In the genomic region with DNA sequence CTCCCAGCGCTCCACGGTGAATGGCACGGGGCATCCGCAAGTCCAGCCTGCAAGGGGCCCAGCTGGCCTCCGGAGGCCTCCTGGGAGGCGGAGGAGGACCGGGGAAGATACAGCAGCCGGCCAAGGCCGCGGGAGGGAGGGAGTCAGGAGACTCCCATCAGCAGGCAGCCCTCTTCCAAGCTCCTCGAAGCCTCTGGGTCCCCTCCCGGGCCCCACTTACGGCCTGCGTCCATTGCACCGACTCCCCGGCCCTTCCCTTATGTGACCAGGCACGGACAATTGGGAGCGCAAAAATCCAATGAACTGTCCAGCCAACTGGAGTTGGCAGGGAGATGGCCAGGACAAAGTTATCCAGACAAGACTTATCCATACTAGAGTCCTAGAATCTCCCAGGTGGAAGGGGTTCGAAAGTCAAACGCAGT, we compare ENCODE assay signal across 1 cellular context.
TF ChIP-seq lines count a peak whose summit lies in the region.

No MANE protein-coding gene starts in this region.

TF ChIP-seq in HEK293, 187 proteins besides CTCF, POLR2A, EP300 and RAD21 (continued from another document):
- TF ChIP-seq, protein P1, sequence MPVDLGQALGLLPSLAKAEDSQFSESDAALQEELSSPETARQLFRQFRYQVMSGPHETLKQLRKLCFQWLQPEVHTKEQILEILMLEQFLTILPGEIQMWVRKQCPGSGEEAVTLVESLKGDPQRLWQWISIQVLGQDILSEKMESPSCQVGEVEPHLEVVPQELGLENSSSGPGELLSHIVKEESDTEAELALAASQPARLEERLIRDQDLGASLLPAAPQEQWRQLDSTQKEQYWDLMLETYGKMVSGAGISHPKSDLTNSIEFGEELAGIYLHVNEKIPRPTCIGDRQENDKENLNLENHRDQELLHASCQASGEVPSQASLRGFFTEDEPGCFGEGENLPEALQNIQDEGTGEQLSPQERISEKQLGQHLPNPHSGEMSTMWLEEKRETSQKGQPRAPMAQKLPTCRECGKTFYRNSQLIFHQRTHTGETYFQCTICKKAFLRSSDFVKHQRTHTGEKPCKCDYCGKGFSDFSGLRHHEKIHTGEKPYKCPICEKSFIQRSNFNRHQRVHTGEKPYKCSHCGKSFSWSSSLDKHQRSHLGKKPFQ (tag by site-specific recombination; IDR thresholded peaks at IDR 0.05) = no peak
- TF ChIP-seq, protein P2, sequence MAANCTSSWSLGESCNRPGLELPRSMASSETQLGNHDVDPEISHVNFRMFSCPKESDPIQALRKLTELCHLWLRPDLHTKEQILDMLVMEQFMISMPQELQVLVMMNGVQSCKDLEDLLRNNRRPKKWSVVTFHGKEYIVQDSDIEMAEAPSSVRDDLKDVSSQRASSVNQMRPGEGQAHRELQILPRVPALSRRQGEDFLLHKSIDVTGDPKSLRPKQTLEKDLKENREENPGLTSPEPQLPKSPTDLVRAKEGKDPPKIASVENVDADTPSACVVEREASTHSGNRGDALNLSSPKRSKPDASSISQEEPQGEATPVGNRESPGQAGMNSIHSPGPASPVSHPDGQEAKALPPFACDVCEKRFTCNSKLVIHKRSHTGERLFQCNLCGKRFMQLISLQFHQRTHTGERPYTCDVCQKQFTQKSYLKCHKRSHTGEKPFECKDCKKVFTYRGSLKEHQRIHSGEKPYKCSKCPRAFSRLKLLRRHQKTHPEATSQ (tag by site-specific recombination; IDR thresholded peaks at IDR 0.05) = no peak
- TF ChIP-seq GLIS1 (tag by site-specific recombination; IDR thresholded peaks at IDR 0.05) (peak; percentile 95), ZNF433 (tag by site-specific recombination; IDR thresholded peaks at IDR 0.05; ENCODE audit: low read depth) (no peak), ZNF76 (tag by site-specific recombination; IDR thresholded peaks at IDR 0.05; ENCODE audit: borderline replicate concordance, low read depth) (peak; percentile 59; the same call in 1 of the 2 replicates), ZNF843 (tag by site-specific recombination; IDR thresholded peaks at IDR 0.05) (no peak), ZNF394 (tag by site-specific recombination; IDR thresholded peaks at IDR 0.05; ENCODE audit: borderline replicate concordance) (no peak), WT1 (tag by site-specific recombination; IDR thresholded peaks at IDR 0.05) (peak; percentile 41; the same call in 1 of the 2 replicates), GLIS2 (tag by site-specific recombination; IDR thresholded peaks at IDR 0.05) (peak; percentile 63), REPIN1 (tag by site-specific recombination; IDR thresholded peaks at IDR 0.05; ENCODE audit: low read depth) (no peak), PRDM6 (tag by site-specific recombination; IDR thresholded peaks at IDR 0.05) (no peak), ZNF146 (tag by site-specific recombination; IDR thresholded peaks at IDR 0.05) (no peak), ZBTB20 (tag by site-specific recombination; IDR thresholded peaks at IDR 0.05) (peak; percentile 9; the same call in 1 of the 2 replicates), ZNF155 (tag by site-specific recombination; IDR thresholded peaks at IDR 0.05) (no peak), ZNF10 (tag by site-specific recombination; IDR thresholded peaks at IDR 0.05) (no peak), TCF7L2 (IDR thresholded peaks at IDR 0.05; ENCODE audit: borderline replicate concordance, low read depth, low read length) (no peak), SP7 (tag by site-specific recombination; IDR thresholded peaks at IDR 0.05) (no peak), ZIC2 (tag by site-specific recombination; IDR thresholded peaks at IDR 0.05) (peak; percentile 91), SP2 (tag by site-specific recombination; IDR thresholded peaks at IDR 0.05) (peak; percentile 36), ZNF529 (tag by site-specific recombination; IDR thresholded peaks at IDR 0.05; ENCODE audit: insufficient replicate concordance) (no peak), ZNF544 (tag by site-specific recombination; IDR thresholded peaks at IDR 0.05) (no peak), ZNF768 (tag by site-specific recombination; IDR thresholded peaks at IDR 0.05) (no peak), PRDM1 (tag by site-specific recombination; IDR thresholded peaks at IDR 0.05) (no peak), SETDB1 (IDR thresholded peaks at IDR 0.05; ENCODE audit: insufficient read length, low read length) (no peak), ZFP69B (tag by site-specific recombination; IDR thresholded peaks at IDR 0.05) (0 out of 2 replicates have a peak, but pooled peaks have one; percentile 42), ZBTB48 (tag by site-specific recombination; IDR thresholded peaks at IDR 0.05) (no peak)
- TF ChIP-seq, protein P3, sequence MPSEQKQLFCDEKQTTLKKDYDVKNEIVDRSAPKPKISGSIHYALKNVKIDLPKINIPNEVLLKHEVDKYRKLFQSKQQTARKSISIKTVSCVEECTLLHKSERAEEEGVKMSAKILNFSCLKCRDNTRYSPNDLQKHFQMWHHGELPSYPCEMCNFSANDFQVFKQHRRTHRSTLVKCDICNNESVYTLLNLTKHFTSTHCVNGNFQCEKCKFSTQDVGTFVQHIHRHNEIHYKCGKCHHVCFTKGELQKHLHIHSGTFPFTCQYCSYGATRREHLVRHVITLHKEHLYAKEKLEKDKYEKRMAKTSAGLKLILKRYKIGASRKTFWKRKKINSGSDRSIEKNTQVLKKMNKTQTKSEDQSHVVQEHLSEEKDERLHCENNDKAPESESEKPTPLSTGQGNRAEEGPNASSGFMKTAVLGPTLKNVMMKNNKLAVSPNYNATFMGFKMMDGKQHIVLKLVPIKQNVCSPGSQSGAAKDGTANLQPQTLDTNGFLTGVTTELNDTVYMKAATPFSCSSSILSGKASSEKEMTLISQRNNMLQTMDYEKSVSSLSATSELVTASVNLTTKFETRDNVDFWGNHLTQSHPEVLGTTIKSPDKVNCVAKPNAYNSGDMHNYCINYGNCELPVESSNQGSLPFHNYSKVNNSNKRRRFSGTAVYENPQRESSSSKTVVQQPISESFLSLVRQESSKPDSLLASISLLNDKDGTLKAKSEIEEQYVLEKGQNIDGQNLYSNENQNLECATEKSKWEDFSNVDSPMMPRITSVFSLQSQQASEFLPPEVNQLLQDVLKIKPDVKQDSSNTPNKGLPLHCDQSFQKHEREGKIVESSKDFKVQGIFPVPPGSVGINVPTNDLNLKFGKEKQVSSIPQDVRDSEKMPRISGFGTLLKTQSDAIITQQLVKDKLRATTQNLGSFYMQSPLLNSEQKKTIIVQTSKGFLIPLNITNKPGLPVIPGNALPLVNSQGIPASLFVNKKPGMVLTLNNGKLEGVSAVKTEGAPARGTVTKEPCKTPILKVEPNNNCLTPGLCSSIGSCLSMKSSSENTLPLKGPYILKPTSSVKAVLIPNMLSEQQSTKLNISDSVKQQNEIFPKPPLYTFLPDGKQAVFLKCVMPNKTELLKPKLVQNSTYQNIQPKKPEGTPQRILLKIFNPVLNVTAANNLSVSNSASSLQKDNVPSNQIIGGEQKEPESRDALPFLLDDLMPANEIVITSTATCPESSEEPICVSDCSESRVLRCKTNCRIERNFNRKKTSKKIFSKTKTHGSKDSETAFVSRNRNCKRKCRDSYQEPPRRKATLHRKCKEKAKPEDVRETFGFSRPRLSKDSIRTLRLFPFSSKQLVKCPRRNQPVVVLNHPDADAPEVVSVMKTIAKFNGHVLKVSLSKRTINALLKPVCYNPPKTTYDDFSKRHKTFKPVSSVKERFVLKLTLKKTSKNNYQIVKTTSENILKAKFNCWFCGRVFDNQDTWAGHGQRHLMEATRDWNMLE (tag by site-specific recombination; conservative IDR thresholded peaks at IDR 0.05; ENCODE audit: low read depth) = no peak
- TF ChIP-seq, protein P4, sequence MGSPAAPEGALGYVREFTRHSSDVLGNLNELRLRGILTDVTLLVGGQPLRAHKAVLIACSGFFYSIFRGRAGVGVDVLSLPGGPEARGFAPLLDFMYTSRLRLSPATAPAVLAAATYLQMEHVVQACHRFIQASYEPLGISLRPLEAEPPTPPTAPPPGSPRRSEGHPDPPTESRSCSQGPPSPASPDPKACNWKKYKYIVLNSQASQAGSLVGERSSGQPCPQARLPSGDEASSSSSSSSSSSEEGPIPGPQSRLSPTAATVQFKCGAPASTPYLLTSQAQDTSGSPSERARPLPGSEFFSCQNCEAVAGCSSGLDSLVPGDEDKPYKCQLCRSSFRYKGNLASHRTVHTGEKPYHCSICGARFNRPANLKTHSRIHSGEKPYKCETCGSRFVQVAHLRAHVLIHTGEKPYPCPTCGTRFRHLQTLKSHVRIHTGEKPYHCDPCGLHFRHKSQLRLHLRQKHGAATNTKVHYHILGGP (tag by site-specific recombination; IDR thresholded peaks at IDR 0.05) = no peak
